2 cellular contexts compared by ENCODE assay signal in the genomic region with DNA sequence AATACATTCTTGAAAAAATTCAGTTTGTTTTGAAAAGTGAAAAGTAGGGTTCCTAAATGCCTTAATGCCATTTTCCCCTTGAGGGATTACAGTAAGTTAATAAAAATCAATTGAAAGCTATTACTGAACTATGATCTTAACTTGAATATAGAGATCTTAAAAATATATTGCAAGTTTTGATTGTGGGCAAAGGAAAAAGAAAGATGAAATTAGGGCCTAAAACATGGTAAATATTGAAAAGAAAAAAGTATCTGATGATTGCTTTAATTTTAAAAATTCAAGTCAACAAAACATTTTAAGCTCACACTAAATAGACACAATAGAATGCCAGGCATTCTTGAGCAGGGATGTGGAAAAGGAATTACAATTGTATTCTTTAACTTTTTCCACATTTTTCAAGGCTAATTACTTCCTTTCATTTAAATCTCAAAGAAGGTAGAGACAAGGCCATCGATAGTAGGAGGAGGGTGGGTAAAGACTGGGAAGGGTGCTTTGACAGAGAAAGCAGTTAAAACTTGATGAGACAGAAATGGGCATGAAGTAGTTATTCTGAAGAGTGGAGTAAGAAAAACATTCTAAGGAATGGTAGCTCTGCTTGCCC.
A peak's percentile ranks its signal among the peaks of the same experiment; 100 is the strongest.
TF ChIP-seq lines count a peak whose summit lies in the region.

No MANE protein-coding gene starts in this region.

TF ChIP-seq in Ishikawa, 13 proteins besides CTCF, POLR2A, EP300 and RAD21:
- TF ChIP-seq TAF1 (IDR thresholded peaks at IDR 0.05; ENCODE audit: low read depth), result peak; percentile 22; the same call in 1 of the 2 replicates
- TF ChIP-seq FOXM1 (IDR thresholded peaks at IDR 0.05; ENCODE audit: borderline replicate concordance, low read depth), result peak; percentile 94
- peak; percentile 73 for TF ChIP-seq TCF12 (IDR thresholded peaks at IDR 0.05; ENCODE audit: low read depth)
- TF ChIP-seq TEAD4 (IDR thresholded peaks at IDR 0.05), result peak; percentile 98
- no peak for TF ChIP-seq CREB1 (IDR thresholded peaks at IDR 0.05; ENCODE audit: low read depth)

TF ChIP-seq in H1, 55 proteins besides CTCF, POLR2A, EP300 and RAD21:
- TF ChIP-seq SUZ12 (IDR thresholded peaks at IDR 0.05; ENCODE audit: low read length) (no peak), NANOG (IDR thresholded peaks at IDR 0.05; ENCODE audit: insufficient read depth, low read depth, low read length, poor library complexity, severe bottlenecking) (no peak), CHD7 (IDR thresholded peaks at IDR 0.05; ENCODE audit: insufficient replicate concordance, low read length) (peak; percentile 97), TBP (IDR thresholded peaks at IDR 0.05; ENCODE audit: low read depth, low read length) (no peak), SP1 (IDR thresholded peaks at IDR 0.05; ENCODE audit: low read depth, low read length) (peak; percentile 63; the same call in 1 of the 2 replicates), TCF12 (IDR thresholded peaks at IDR 0.05; ENCODE audit: low read depth, low read length) (no peak), HDAC6 (IDR thresholded peaks at IDR 0.05; ENCODE audit: low read depth, low read length) (no peak), TEAD4 (IDR thresholded peaks at IDR 0.05; ENCODE audit: low read depth, low read length) (peak; percentile 94), SAP30 (IDR thresholded peaks at IDR 0.05; ENCODE audit: insufficient read depth, insufficient replicate concordance, low read length) (no peak), CBX8 (IDR thresholded peaks at IDR 0.05; ENCODE audit: borderline replicate concordance, low read depth, low read length) (no peak), EZH2 (IDR thresholded peaks at IDR 0.05; ENCODE audit: low read depth, low read length, severe bottlenecking) (no peak), PHF8 (conservative IDR thresholded peaks at IDR 0.05; ENCODE audit: low read depth, low read length) (no peak), SIRT6 (IDR thresholded peaks at IDR 0.05; ENCODE audit: low read length) (no peak), RBBP5 (IDR thresholded peaks at IDR 0.05; ENCODE audit: borderline replicate concordance, low read depth, low read length) (no peak)
- TF ChIP-seq, protein P1, sequence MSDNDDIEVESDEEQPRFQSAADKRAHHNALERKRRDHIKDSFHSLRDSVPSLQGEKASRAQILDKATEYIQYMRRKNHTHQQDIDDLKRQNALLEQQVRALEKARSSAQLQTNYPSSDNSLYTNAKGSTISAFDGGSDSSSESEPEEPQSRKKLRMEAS (IDR thresholded peaks at IDR 0.05), result no peak
